Comparison of ENCODE assay signal across 17 cellular contexts in genomic region chr13:26401578-26402021, GRCh38.
DNase-seq lines count a peak whose midpoint lies in the region; TF ChIP-seq lines count a peak whose summit lies in the region.
"Had no signal": no experiment of that assay in that cellular context is flagged by ENCODE, and none has a peak within 500 bp of the region (broad histone marks: within the 10 kb centered on the region; RNA-seq: fewer than 3 reads in every experiment).

No MANE protein-coding gene starts in this region.

- H3K4me3 ChIP-seq in MM.1S (ENCODE audit: low read length) (no peak overlapping the region), duodenal mucosa (ENCODE audit: low read depth in 1 of 2, low read length in 2 of 2) (no peak overlapping the region), thyroid gland (replicated peaks in 1 of 3) (no peak overlapping the region)
- H3K4me3 ChIP-seq: A549, BLaER1 had no signal

- H3K27ac ChIP-seq in MM.1S (ENCODE audit: low read length) (peak overlapping the region; percentile 56; the same call in 1 of the 2 replicates), duodenal mucosa (ENCODE audit: low read depth, low read length) (peak overlapping the region; percentile 1), thyroid gland (no peak overlapping the region)
- H3K27ac ChIP-seq: A549, BLaER1 had no signal

- no peaks in the 10 kb centered on the region for H4K20me1 ChIP-seq in MM.1S (ENCODE audit: insufficient read depth, low read length)
- H4K20me1 ChIP-seq: BLaER1 had no signal

- H3K36me3 ChIP-seq in MM.1S (replicated peaks; ENCODE audit: insufficient read depth, low read length) (no peaks in the 10 kb centered on the region), duodenal mucosa (ENCODE audit: control insufficient read depth in 1 of 2, insufficient read depth in 2 of 2, low read length in 2 of 2) (peaks cover 9 to 24% of the 10 kb centered on the region in 2 donors), thyroid gland (peaks cover 10 to 11% of the 10 kb centered on the region in 2 donors)

- TF ChIP-seq POLR2A in thyroid gland (IDR thresholded peaks at IDR 0.05) = no peak

- peaks cover 15% of the 10 kb centered on the region for H3F3A ChIP-seq in MM.1S (ENCODE audit: insufficient read depth, low read length)

- no peaks in the 10 kb centered on the region for H3K79me2 ChIP-seq in MM.1S (ENCODE audit: low read length)

- no peaks in the 10 kb centered on the region for H3K9me2 ChIP-seq in MM.1S (replicated peaks; ENCODE audit: insufficient read depth, low read length)

- H3K9me3 ChIP-seq in MM.1S (replicated peaks; ENCODE audit: insufficient read depth, low read length) (no peaks in the 10 kb centered on the region), duodenal mucosa (ENCODE audit: control insufficient read depth in 1 of 2, low read length in 2 of 2) (no peaks in the 10 kb centered on the region), thyroid gland (no peaks in the 10 kb centered on the region)
- H3K9me3 ChIP-seq: A549, BLaER1, Caco-2 had no signal

- H3K27me3 ChIP-seq in MM.1S (replicated peaks; ENCODE audit: insufficient read depth, low read length) (no peaks in the 10 kb centered on the region), duodenal mucosa (ENCODE audit: control insufficient read depth in 1 of 2, insufficient read depth in 2 of 2, low read length in 2 of 2) (no peaks in the 10 kb centered on the region), thyroid gland (no peaks in the 10 kb centered on the region)
- H3K27me3 ChIP-seq: BLaER1 had no signal

- peak overlapping the region; percentile 34; the same call in 1 of the 2 replicates for H2AFZ ChIP-seq in MM.1S (ENCODE audit: low read length)

- peaks cover 33% of the 10 kb centered on the region for H3K4me1 ChIP-seq in MM.1S (ENCODE audit: low read length)
- peaks cover 0 to 14% of the 10 kb centered on the region in 2 donors for H3K4me1 ChIP-seq in duodenal mucosa (ENCODE audit: control insufficient read depth in 1 of 2, insufficient read depth in 2 of 2, low read length in 2 of 2)
- H3K4me1 ChIP-seq in thyroid gland = no peaks in the 10 kb centered on the region
- H3K4me1 ChIP-seq: A549, BLaER1, Caco-2 had no signal

- peak overlapping the region; percentile 32 for H3K4me2 ChIP-seq in MM.1S (ENCODE audit: low read depth, low read length)
- H3K4me2 ChIP-seq: A549, BLaER1 had no signal

- H3K9ac ChIP-seq in MM.1S (ENCODE audit: low read length) (no peak overlapping the region), duodenal mucosa (ENCODE audit: low read depth in 1 of 2, low read length in 2 of 2) (no peak overlapping the region)
- H3K9ac ChIP-seq: BLaER1 had no signal

- WGBS in thyroid gland, 2 donors = 93 to 95% methylated on average over 3 of the region's 3 CpGs

- TF ChIP-seq CTCF in MM.1S (IDR thresholded peaks at IDR 0.05; ENCODE audit: low read length) = no peak
- TF ChIP-seq CTCF in thyroid gland (IDR thresholded peaks at IDR 0.05) = no peak

- intact Hi-C loops in thyroid gland (cut with DNase I) (no loop called here), posterior vena cava (cut with DNase I) (no loop called here)

- DNase-seq in MM.1S = peak; percentile 23
- peak; percentile 36 for DNase-seq in myocyte (ENCODE audit: low read depth)
- DNase-seq in thyroid gland = no peak
- DNase-seq in middle frontal gyrus (ENCODE audit: extremely low spot score, low spot score) = no peak
- DNase-seq in AG08396 (ENCODE audit: low spot score) = no peak
- no peak for DNase-seq in posterior vena cava (ENCODE audit: low spot score)
- DNase-seq: AML-193; Caco-2; CD8-positive, alpha-beta memory T cell; DMS53; GF-D8; HCEC 1CT; HFFc6; IMR-90 had no signal

Comparison
In these comparisons a context has a peak if more than half of its experiments do, and no peak if none do; other contexts are left out.
1. DNase-seq: peak in MM.1S (single experiment) and myocyte (single experiment); none in thyroid gland (0 of 2), middle frontal gyrus (single experiment), AG08396 (single experiment) and posterior vena cava (single experiment).
2. H3K27ac ChIP-seq: peak in MM.1S (single experiment) and duodenal mucosa (single experiment); none in thyroid gland (0 of 3).